ENCODE assay signal across 1 cellular context in genomic region chr11:120400564-120401364, GRCh38.
TF ChIP-seq lines count a peak whose summit lies in the region.

No MANE protein-coding gene starts in this region.

TF ChIP-seq in SK-N-SH, 30 proteins besides CTCF, POLR2A, EP300 and RAD21 (continued from another document):
- peak; percentile 87 for TF ChIP-seq PBX3 (IDR thresholded peaks at IDR 0.05)
